In the genomic region with DNA sequence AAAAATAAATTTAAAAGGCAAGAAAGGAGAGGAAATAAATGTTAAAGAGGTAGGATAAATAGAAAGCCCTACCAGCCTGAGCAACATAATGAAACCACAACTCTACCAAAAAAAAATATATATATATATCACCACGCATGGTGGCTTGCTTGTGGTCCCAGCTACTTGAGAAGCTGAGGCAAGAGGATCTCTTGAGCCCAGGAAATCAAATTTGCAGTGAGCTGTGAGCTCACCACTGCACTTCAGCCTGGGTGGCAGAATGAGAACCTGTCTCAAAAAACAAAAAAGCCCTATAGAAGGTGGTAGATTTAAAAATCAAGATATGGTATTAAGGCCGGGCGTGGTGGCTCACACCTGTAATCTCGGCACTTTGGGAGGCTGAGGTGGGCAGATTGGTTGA, we compare ENCODE assay signal across 19 cellular contexts.
"Had no signal": no experiment of that assay in that cellular context is flagged by ENCODE, and none has a peak within 500 bp of the region (broad histone marks: within the 10 kb centered on the region; RNA-seq: fewer than 3 reads in every experiment).

No MANE protein-coding gene starts in this region.

- H3K27me3 ChIP-seq: cardiac muscle cell, right lobe of liver had no signal

- H3K4me3 ChIP-seq: cardiac muscle cell, mucosa of descending colon, right lobe of liver had no signal

- H3K9me3 ChIP-seq: mucosa of descending colon, right lobe of liver had no signal

- H3K79me2 ChIP-seq: parathyroid adenoma had no signal

- H2AFZ ChIP-seq: parathyroid adenoma had no signal

- H3K27ac Mint-ChIP-seq: activated T-helper 2 cell treated with anti-CD3 and anti-CD28 coated beads, Interferon-gamma antibody, Interleukin-2, Interleukin-4, amounts not matched to agents 10 μg/mL and 5 μg/mL and 100 μg/mL, durations not matched to agents 14 hours and 24 hours and 36 hours; type B pancreatic cell had no signal

- H3K4me3 Mint-ChIP-seq: activated naive CD4-positive, alpha-beta T cell treated with anti-CD3 and anti-CD28 coated beads for 36 hours; activated T-cell treated with anti-CD3 and anti-CD28 coated beads, Interleukin-2, amount 50 U/mL, for 24 hours; naive B cell; stimulated activated naive CD8-positive, alpha-beta T cell treated with anti-CD3 and anti-CD28 coated beads, Interleukin-15, amount 100 ng/mL, for 72 hours; type B pancreatic cell had no signal

- DNase-seq: activated CD4-positive, alpha-beta T cell treated with anti-CD3 and anti-CD28 coated beads, Interleukin-2, amount 50 U/mL, for 48 hours; activated CD4-positive, CD25-positive, alpha-beta regulatory T cell; activated naive CD4-positive, alpha-beta T cell treated with anti-CD3 and anti-CD28 coated beads for 36 hours; activated T-cell treated with anti-CD3 and anti-CD28 coated beads, Interleukin-2, amount 50 U/mL, for 24 hours; amygdala; left cardiac atrium; mesenchymal stem cell; mucosa of descending colon; naive B cell; right lobe of liver; small intestine; stimulated activated CD4-positive, alpha-beta T cell treated with anti-CD3 and anti-CD28 coated beads, Interleukin-15, amount 100 ng/mL, for 24 hours; stimulated activated CD4-positive, alpha-beta T cell treated with anti-CD3 and anti-CD28 coated beads, Interleukin-2, amount 100 ng/mL, for 48 hours; stimulated activated naive CD8-positive, alpha-beta T cell treated with anti-CD3 and anti-CD28 coated beads, Interleukin-15, amount 100 ng/mL, for 72 hours; T-helper 9 cell had no signal

- H3K9me3 Mint-ChIP-seq: activated naive CD4-positive, alpha-beta T cell treated with anti-CD3 and anti-CD28 coated beads for 36 hours; activated T-cell treated with anti-CD3 and anti-CD28 coated beads, Interleukin-2, amount 50 U/mL, for 24 hours; naive B cell; stimulated activated naive CD8-positive, alpha-beta T cell treated with anti-CD3 and anti-CD28 coated beads, Interleukin-15, amount 100 ng/mL, for 72 hours; type B pancreatic cell had no signal

- ATAC-seq: left cardiac atrium, mucosa of descending colon, right lobe of liver had no signal

- H3K9ac ChIP-seq: parathyroid adenoma had no signal

- H3K27me3 Mint-ChIP-seq: activated T-cell treated with anti-CD3 and anti-CD28 coated beads, Interleukin-2, amount 50 U/mL, for 24 hours; naive B cell; stimulated activated naive CD8-positive, alpha-beta T cell treated with anti-CD3 and anti-CD28 coated beads, Interleukin-15, amount 100 ng/mL, for 72 hours; type B pancreatic cell had no signal
